26 cellular contexts compared by ENCODE assay signal in the genomic region with DNA sequence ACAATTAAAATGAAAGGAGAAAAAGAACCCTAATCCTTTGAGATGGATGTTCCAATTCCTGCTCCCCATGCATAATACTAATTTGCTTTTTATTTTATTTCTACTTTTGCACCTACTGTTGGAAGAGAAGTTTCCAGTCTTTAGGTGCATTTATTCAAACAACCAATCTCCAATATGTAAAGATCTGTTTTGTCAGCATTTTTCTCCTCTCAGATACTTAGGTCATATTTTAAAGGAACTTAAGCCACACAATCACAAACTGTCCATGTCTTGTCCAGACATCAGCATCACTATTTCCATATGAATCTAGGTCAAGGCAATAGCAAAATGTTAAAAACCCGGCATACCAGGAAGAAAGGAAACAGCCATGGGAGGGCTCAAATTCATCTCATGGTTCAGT.
"Had no signal": no experiment of that assay in that cellular context is flagged by ENCODE, and none has a peak within 500 bp of the region (broad histone marks: within the 10 kb centered on the region; RNA-seq: fewer than 3 reads in every experiment).

No MANE protein-coding gene starts in this region.

- FAIRE-seq: endometrium, islet of Langerhans, keratinocyte had no signal

- ATAC-seq: effector memory CD8-positive, alpha-beta T cell; esophagus mucosa; gastrocnemius medialis; left lung had no signal

- H3K4me3 ChIP-seq: colonic mucosa, esophagus squamous epithelium, gastrocnemius medialis, heart right ventricle, left lung, lower lobe of right lung had no signal

- H3K27me3 ChIP-seq: colonic mucosa, esophagus squamous epithelium, gastrocnemius medialis, left lung had no signal

- H3K4me3 Mint-ChIP-seq: dendritic cell treated with granulocyte-macrophage colony-stimulating factor and Interleukin-4, amounts not matched to agents 40 ng/mL and 50 ng/mL, for 4 days; effector memory CD8-positive, alpha-beta T cell; endodermal cell had no signal

- H3K4me1 ChIP-seq: colonic mucosa, esophagus squamous epithelium, gastrocnemius medialis, heart right ventricle, left lung, lower lobe of right lung had no signal

- H3K27me3 Mint-ChIP-seq: dendritic cell treated with granulocyte-macrophage colony-stimulating factor and Interleukin-4, amounts not matched to agents 40 ng/mL and 50 ng/mL, for 4 days; effector memory CD8-positive, alpha-beta T cell had no signal

- DNase-seq: colonic mucosa; cortex of kidney; effector CD8-positive, alpha-beta T cell; effector memory CD8-positive, alpha-beta T cell; endodermal cell; erythroblast; esophagus squamous epithelium; foreskin fibroblast; foreskin melanocyte; gastrocnemius medialis; glutamatergic neuron; head of caudate nucleus; heart right ventricle; hippocampal formation; left cardiac atrium; left lung; left ventricle myocardium superior; lower lobe of right lung; mesenchymal stem cell; midbrain had no signal

- H3K9me3 Mint-ChIP-seq: endodermal cell had no signal

- H3K27ac Mint-ChIP-seq: dendritic cell treated with granulocyte-macrophage colony-stimulating factor and Interleukin-4, amounts not matched to agents 40 ng/mL and 50 ng/mL, for 4 days; effector memory CD8-positive, alpha-beta T cell; endodermal cell had no signal

- H3K36me3 ChIP-seq: colonic mucosa, esophagus squamous epithelium, gastrocnemius medialis, heart right ventricle, left lung, lower lobe of right lung had no signal

- H3K9me3 ChIP-seq: colonic mucosa, esophagus squamous epithelium, gastrocnemius medialis, left lung, lower lobe of right lung had no signal

- H3K4me1 Mint-ChIP-seq: endodermal cell had no signal

- H3K27ac ChIP-seq: colonic mucosa, epithelial cell of prostate, esophagus squamous epithelium, gastrocnemius medialis, heart right ventricle, left lung, lower lobe of right lung had no signal
